1 cellular context compared by ENCODE assay signal in the genomic region with DNA sequence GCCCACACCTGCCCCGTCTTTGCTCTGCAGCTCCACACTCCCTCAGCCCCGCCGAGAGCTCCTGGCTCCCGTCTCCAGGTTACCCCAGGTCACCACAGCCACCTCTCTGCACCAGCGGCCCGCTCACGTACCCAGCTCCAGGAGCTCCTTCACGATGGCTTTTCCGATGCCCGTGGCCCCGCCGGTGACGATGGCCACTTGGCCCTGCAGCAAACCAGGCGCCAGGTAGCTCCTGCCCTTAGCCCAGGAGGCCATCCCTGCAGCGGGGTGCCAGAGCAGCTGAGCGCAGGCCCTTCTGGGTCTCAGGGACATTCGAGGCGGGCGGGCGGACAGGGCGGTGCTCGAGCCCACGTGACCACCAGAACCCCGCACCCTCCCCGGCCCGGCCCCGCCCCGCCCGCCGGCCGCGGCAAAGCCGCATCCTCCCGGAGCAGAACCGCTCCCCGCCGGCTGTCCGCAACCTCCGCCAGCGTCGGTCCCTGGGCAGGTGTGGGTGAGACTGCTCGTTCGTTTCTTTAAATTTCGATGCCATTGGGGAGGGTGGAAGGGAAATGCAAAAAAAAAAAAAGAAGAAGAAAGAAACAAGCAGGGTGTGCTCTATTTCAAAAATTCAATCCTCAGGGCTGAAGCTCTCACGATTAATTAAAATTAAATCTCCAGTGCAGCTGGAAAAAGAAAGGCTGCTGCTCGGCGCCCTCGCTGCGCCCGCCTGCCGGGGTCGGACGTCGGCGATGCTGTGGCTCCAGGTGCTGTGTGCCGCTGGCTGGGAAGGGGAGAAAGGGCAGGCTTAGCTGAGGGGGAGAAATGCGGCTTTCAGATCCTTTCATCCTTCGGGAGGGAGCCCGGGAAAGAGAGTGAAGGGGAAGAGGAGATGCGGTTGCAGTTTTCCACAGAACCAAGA.
TF ChIP-seq lines count a peak whose summit lies in the region.

TSS of gene PECR (minus strand) at position 323 of the 901 bp plus-strand sequence. CDS start at position 255, 68 bp downstream.
A gene with protein sequence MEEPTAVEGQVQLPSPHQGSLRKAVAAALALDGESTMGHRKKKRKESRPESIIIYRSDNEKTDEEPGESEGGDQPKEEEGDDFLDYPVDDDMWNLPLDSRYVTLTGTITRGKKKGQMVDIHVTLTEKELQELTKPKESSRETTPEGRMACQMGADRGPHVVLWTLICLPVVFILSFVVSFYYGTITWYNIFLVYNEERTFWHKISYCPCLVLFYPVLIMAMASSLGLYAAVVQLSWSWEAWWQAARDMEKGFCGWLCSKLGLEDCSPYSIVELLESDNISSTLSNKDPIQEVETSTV (plus strand): TSS at position 433 of the 901 bp plus-strand sequence. CDS start 14,045 bp downstream, outside the sequence.

TF ChIP-seq in WTC11, 78 proteins besides CTCF, POLR2A, EP300 and RAD21 (continued from another document):
- TF ChIP-seq ATF6 (CRISPR knock-in tag; IDR thresholded peaks at IDR 0.05) = no peak
- peak; percentile 92; the same call in 1 of the 2 replicates for TF ChIP-seq FOXP4 (CRISPR knock-in tag; IDR thresholded peaks at IDR 0.05)
- TF ChIP-seq RORB (CRISPR knock-in tag; IDR thresholded peaks at IDR 0.05) = no peak
- peak; percentile 75; the same call in 1 of the 2 replicates for TF ChIP-seq FOXP1 (CRISPR knock-in tag; IDR thresholded peaks at IDR 0.05; ENCODE audit: borderline replicate concordance)
- 0 out of 2 replicates have a peak, but pooled peaks have one; percentile 37 for TF ChIP-seq ATF1 (CRISPR knock-in tag; IDR thresholded peaks at IDR 0.05)
- no peak for TF ChIP-seq ZNF671 (CRISPR knock-in tag; IDR thresholded peaks at IDR 0.05)
- no peak for TF ChIP-seq CREB1 (CRISPR knock-in tag; IDR thresholded peaks at IDR 0.05)
- TF ChIP-seq TEAD1 (CRISPR knock-in tag; IDR thresholded peaks at IDR 0.05) = peak; percentile 84; the same call in 1 of the 2 replicates
- TF ChIP-seq CREM (CRISPR knock-in tag; IDR thresholded peaks at IDR 0.05) = no peak
- TF ChIP-seq KAT7 (CRISPR knock-in tag; IDR thresholded peaks at IDR 0.05; ENCODE audit: borderline replicate concordance) = peak; percentile 90
- TF ChIP-seq RELA (CRISPR knock-in tag; IDR thresholded peaks at IDR 0.05; ENCODE audit: borderline replicate concordance) = no peak
- peak; percentile 56; the same call in 1 of the 2 replicates for TF ChIP-seq ZBTB21 (CRISPR knock-in tag; IDR thresholded peaks at IDR 0.05; ENCODE audit: borderline replicate concordance)
- TF ChIP-seq SP1 (CRISPR knock-in tag; conservative IDR thresholded peaks at IDR 0.05) = peak; percentile 85
- TF ChIP-seq, protein P1, sequence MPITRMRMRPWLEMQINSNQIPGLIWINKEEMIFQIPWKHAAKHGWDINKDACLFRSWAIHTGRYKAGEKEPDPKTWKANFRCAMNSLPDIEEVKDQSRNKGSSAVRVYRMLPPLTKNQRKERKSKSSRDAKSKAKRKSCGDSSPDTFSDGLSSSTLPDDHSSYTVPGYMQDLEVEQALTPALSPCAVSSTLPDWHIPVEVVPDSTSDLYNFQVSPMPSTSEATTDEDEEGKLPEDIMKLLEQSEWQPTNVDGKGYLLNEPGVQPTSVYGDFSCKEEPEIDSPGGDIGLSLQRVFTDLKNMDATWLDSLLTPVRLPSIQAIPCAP (CRISPR knock-in tag; IDR thresholded peaks at IDR 0.05) = 0 out of 2 replicates have a peak, but pooled peaks have one; percentile 26
- no peak for TF ChIP-seq NFE2L1 (CRISPR knock-in tag; IDR thresholded peaks at IDR 0.05)
- TF ChIP-seq ETV6 (CRISPR knock-in tag; IDR thresholded peaks at IDR 0.05) = peak; percentile 84
- TF ChIP-seq, protein P2, sequence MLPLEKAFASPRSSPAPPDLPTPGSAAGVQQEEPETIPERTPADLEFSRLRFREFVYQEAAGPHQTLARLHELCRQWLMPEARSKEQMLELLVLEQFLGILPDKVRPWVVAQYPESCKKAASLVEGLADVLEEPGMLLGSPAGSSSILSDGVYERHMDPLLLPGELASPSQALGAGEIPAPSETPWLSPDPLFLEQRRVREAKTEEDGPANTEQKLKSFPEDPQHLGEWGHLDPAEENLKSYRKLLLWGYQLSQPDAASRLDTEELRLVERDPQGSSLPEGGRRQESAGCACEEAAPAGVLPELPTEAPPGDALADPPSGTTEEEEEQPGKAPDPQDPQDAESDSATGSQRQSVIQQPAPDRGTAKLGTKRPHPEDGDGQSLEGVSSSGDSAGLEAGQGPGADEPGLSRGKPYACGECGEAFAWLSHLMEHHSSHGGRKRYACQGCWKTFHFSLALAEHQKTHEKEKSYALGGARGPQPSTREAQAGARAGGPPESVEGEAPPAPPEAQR (CRISPR knock-in tag; IDR thresholded peaks at IDR 0.05) = no peak
- TF ChIP-seq NR2C2 (CRISPR knock-in tag; IDR thresholded peaks at IDR 0.05) = no peak
- peak; percentile 67; the same call in 1 of the 2 replicates for TF ChIP-seq MYBL2 (CRISPR knock-in tag; IDR thresholded peaks at IDR 0.05)
- TF ChIP-seq, protein P3, sequence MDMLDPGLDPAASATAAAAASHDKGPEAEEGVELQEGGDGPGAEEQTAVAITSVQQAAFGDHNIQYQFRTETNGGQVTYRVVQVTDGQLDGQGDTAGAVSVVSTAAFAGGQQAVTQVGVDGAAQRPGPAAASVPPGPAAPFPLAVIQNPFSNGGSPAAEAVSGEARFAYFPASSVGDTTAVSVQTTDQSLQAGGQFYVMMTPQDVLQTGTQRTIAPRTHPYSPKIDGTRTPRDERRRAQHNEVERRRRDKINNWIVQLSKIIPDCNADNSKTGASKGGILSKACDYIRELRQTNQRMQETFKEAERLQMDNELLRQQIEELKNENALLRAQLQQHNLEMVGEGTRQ (CRISPR knock-in tag; IDR thresholded peaks at IDR 0.05) = peak; percentile 97
- no peak for TF ChIP-seq GRHL2 (CRISPR knock-in tag; IDR thresholded peaks at IDR 0.05; ENCODE audit: insufficient replicate concordance, severe bottlenecking)
- TF ChIP-seq NR1H2 (CRISPR knock-in tag; IDR thresholded peaks at IDR 0.05) = no peak
- TF ChIP-seq ZNF232 (CRISPR knock-in tag; IDR thresholded peaks at IDR 0.05) = peak; percentile 92
- no peak for TF ChIP-seq ZNF317 (CRISPR knock-in tag; IDR thresholded peaks at IDR 0.05; ENCODE audit: borderline replicate concordance, low read depth)
- TF ChIP-seq ATF3 (CRISPR knock-in tag; conservative IDR thresholded peaks at IDR 0.05) = no peak
- TF ChIP-seq, protein P4, sequence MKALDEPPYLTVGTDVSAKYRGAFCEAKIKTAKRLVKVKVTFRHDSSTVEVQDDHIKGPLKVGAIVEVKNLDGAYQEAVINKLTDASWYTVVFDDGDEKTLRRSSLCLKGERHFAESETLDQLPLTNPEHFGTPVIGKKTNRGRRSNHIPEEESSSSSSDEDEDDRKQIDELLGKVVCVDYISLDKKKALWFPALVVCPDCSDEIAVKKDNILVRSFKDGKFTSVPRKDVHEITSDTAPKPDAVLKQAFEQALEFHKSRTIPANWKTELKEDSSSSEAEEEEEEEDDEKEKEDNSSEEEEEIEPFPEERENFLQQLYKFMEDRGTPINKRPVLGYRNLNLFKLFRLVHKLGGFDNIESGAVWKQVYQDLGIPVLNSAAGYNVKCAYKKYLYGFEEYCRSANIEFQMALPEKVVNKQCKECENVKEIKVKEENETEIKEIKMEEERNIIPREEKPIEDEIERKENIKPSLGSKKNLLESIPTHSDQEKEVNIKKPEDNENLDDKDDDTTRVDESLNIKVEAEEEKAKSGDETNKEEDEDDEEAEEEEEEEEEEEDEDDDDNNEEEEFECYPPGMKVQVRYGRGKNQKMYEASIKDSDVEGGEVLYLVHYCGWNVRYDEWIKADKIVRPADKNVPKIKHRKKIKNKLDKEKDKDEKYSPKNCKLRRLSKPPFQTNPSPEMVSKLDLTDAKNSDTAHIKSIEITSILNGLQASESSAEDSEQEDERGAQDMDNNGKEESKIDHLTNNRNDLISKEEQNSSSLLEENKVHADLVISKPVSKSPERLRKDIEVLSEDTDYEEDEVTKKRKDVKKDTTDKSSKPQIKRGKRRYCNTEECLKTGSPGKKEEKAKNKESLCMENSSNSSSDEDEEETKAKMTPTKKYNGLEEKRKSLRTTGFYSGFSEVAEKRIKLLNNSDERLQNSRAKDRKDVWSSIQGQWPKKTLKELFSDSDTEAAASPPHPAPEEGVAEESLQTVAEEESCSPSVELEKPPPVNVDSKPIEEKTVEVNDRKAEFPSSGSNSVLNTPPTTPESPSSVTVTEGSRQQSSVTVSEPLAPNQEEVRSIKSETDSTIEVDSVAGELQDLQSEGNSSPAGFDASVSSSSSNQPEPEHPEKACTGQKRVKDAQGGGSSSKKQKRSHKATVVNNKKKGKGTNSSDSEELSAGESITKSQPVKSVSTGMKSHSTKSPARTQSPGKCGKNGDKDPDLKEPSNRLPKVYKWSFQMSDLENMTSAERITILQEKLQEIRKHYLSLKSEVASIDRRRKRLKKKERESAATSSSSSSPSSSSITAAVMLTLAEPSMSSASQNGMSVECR (CRISPR knock-in tag; IDR thresholded peaks at IDR 0.05; ENCODE audit: borderline replicate concordance) = peak; percentile 80; the same call in 1 of the 2 replicates
- peak; percentile 91 for TF ChIP-seq SMAD3 (CRISPR knock-in tag; IDR thresholded peaks at IDR 0.05; ENCODE audit: borderline replicate concordance)
- peak; percentile 92 for TF ChIP-seq ZNF121 (CRISPR knock-in tag; IDR thresholded peaks at IDR 0.05)
- TF ChIP-seq, protein P5, sequence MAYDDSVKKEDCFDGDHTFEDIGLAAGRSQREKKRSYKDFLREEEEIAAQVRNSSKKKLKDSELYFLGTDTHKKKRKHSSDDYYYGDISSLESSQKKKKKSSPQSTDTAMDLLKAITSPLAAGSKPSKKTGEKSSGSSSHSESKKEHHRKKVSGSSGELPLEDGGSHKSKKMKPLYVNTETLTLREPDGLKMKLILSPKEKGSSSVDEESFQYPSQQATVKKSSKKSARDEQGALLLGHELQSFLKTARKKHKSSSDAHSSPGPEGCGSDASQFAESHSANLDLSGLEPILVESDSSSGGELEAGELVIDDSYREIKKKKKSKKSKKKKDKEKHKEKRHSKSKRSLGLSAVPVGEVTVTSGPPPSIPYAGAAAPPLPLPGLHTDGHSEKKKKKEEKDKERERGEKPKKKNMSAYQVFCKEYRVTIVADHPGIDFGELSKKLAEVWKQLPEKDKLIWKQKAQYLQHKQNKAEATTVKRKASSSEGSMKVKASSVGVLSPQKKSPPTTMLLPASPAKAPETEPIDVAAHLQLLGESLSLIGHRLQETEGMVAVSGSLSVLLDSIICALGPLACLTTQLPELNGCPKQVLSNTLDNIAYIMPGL (CRISPR knock-in tag; IDR thresholded peaks at IDR 0.05) = peak; percentile 84; the same call in 1 of the 2 replicates
- TF ChIP-seq, protein P6, sequence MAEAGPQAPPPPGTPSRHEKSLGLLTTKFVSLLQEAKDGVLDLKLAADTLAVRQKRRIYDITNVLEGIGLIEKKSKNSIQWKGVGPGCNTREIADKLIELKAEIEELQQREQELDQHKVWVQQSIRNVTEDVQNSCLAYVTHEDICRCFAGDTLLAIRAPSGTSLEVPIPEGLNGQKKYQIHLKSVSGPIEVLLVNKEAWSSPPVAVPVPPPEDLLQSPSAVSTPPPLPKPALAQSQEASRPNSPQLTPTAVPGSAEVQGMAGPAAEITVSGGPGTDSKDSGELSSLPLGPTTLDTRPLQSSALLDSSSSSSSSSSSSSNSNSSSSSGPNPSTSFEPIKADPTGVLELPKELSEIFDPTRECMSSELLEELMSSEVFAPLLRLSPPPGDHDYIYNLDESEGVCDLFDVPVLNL (CRISPR knock-in tag; IDR thresholded peaks at IDR 0.05; ENCODE audit: borderline replicate concordance, low read depth) = no peak
